ENCODE assay signal across 11 cellular contexts in genomic region chr7:100829150-100829716, GRCh38. TPM values are rescaled to one million over a fixed set of nuclear protein-coding genes. Genes with fewer than 3 reads are reported as not detected.
A peak's percentile ranks its signal among the peaks of the same experiment; 100 is the strongest.
DNase-seq lines count a peak whose midpoint lies in the region; ATAC-seq, FAIRE-seq and TF ChIP-seq lines count a peak whose summit lies in the region.
"Had no signal": no experiment of that assay in that cellular context is flagged by ENCODE, and none has a peak within 500 bp of the region (broad histone marks: within the 10 kb centered on the region; RNA-seq: fewer than 3 reads in every experiment).

No MANE protein-coding gene starts in this region.

- no peaks in the 10 kb centered on the region for H3K27me3 ChIP-seq in astrocyte (ENCODE audit: insufficient read depth, low read length)

- TF ChIP-seq CTCF in astrocyte (IDR thresholded peaks at IDR 0.05; ENCODE audit: insufficient read depth, low read depth, low read length): no peak
- TF ChIP-seq CTCF in type B pancreatic cell (conservative IDR thresholded peaks at IDR 0.05): no peak

- H4K20me1 ChIP-seq in astrocyte (ENCODE audit: insufficient read depth, low read length): peaks cover 25% of the 10 kb centered on the region

- peaks cover 35% of the 10 kb centered on the region for H3K79me2 ChIP-seq in astrocyte (ENCODE audit: insufficient read depth, low read length)

- no peak overlapping the region for H3K27ac ChIP-seq in astrocyte (ENCODE audit: low read depth, low read length)
- H3K27ac ChIP-seq: PC-9 had no signal

- no peaks in the 10 kb centered on the region for H3K27me3 Mint-ChIP-seq in astrocyte (ENCODE audit: low read depth, unreplicated experiment)
- no peaks in the 10 kb centered on the region for H3K27me3 Mint-ChIP-seq in type B pancreatic cell

- H2AFZ ChIP-seq in astrocyte (ENCODE audit: low read depth, low read length): no peak overlapping the region
- H2AFZ ChIP-seq: PC-9 had no signal

- H3K4me1 Mint-ChIP-seq in astrocyte (ENCODE audit: low read depth, unreplicated experiment): peaks cover 8% of the 10 kb centered on the region
- H3K4me1 Mint-ChIP-seq in type B pancreatic cell (ENCODE audit: unreplicated experiment): peaks cover 17% of the 10 kb centered on the region

- ATAC-seq in HG03521 (IDR thresholded peaks at IDR 0.05; ENCODE audit: unreplicated experiment): no peak
- ATAC-seq: effector memory CD8-positive, alpha-beta T cell; left colon had no signal

- no peaks in the 10 kb centered on the region for H3K9me3 ChIP-seq in astrocyte (ENCODE audit: insufficient read depth, low read depth, low read length)

- no peak overlapping the region for H3K9ac ChIP-seq in astrocyte (ENCODE audit: low read length)

- FAIRE-seq in astrocyte (lab: Jason Lieb, UNC): no peak

- H3K27ac Mint-ChIP-seq in astrocyte (ENCODE audit: unreplicated experiment) (no peak overlapping the region), type B pancreatic cell (no peak overlapping the region)
- H3K27ac Mint-ChIP-seq: activated naive CD4-positive, alpha-beta T cell treated with anti-CD3 and anti-CD28 coated beads, Interleukin-2, amount 10 ng/mL, durations not matched to agents 7 days and 5 days; effector memory CD8-positive, alpha-beta T cell had no signal

- peaks cover under 1% of the 10 kb centered on the region for H3K9me3 Mint-ChIP-seq in astrocyte (ENCODE audit: unreplicated experiment)
- no peaks in the 10 kb centered on the region for H3K9me3 Mint-ChIP-seq in type B pancreatic cell
- H3K9me3 Mint-ChIP-seq: activated naive CD4-positive, alpha-beta T cell treated with anti-CD3 and anti-CD28 coated beads, Interleukin-2, amount 10 ng/mL, durations not matched to agents 7 days and 5 days; effector memory CD8-positive, alpha-beta T cell had no signal

- no peak overlapping the region for H3K4me3 ChIP-seq in astrocyte (ENCODE audit: insufficient read depth, low read depth, low read length)
- H3K4me3 ChIP-seq: PC-9 had no signal

- H3K36me3 ChIP-seq in astrocyte (ENCODE audit: insufficient read depth, low read length): no peaks in the 10 kb centered on the region

- H3K4me2 ChIP-seq in astrocyte (ENCODE audit: low read length): no peak overlapping the region
- H3K4me2 ChIP-seq: PC-9 had no signal

- peaks cover 4% of the 10 kb centered on the region for H3K36me3 Mint-ChIP-seq in astrocyte (ENCODE audit: low read depth, unreplicated experiment)
- peaks cover 8% of the 10 kb centered on the region for H3K36me3 Mint-ChIP-seq in type B pancreatic cell

- no peak for DNase-seq in astrocyte (ENCODE audit: low read depth)
- DNase-seq in left kidney (ENCODE audit: low read depth, low spot score): peak; percentile 29
- DNase-seq in type B pancreatic cell (ENCODE audit: extremely low spot score, unreplicated experiment): no peak
- no peak for DNase-seq in stimulated activated CD8-positive, alpha-beta memory T cell treated with anti-CD3 and anti-CD28 coated beads, Interleukin-4, amount 100 ng/mL, for 48 hours
- DNase-seq: activated CD4-positive, CD25-positive, alpha-beta regulatory T cell treated with anti-CD3 and anti-CD28 coated beads, Interleukin-2, amount 50 U/mL, for 72 hours; activated naive CD4-positive, alpha-beta T cell treated with anti-CD3 and anti-CD28 coated beads, Interleukin-2, amount 10 ng/mL, durations not matched to agents 7 days and 5 days; effector memory CD8-positive, alpha-beta T cell; NCI-H146; PC-9 had no signal

- H3K4me3 Mint-ChIP-seq in astrocyte (ENCODE audit: unreplicated experiment): peak overlapping the region; percentile 95
- peak overlapping the region; percentile 77 for H3K4me3 Mint-ChIP-seq in type B pancreatic cell
- H3K4me3 Mint-ChIP-seq: activated naive CD4-positive, alpha-beta T cell treated with anti-CD3 and anti-CD28 coated beads, Interleukin-2, amount 10 ng/mL, durations not matched to agents 7 days and 5 days had no signal

- H3K4me1 ChIP-seq in astrocyte (ENCODE audit: insufficient read depth, low read length): peaks cover 17% of the 10 kb centered on the region

RNA-seq across cellular contexts. Expression of gene EPHB4, which starts 1.9 kb away (rescaled TPM):
- total RNA-seq in astrocyte: 62.4 and 73.6 TPM in 2 replicates
- total RNA-seq in type B pancreatic cell (ENCODE audit: low replicate concordance): 69.3 and 78.4 TPM in 2 replicates

RNA-seq across cellular contexts. Expression of gene SLC12A9, which starts 23.3 kb away (rescaled TPM):
- 26.7 and 30.5 TPM in 2 replicates for total RNA-seq in astrocyte
- 31.4 and 37.1 TPM in 2 replicates for total RNA-seq in type B pancreatic cell (ENCODE audit: low replicate concordance)

RNA-seq across cellular contexts. Expression of gene TRIP6, which starts 38.0 kb away (rescaled TPM):
- total RNA-seq in astrocyte: 86.9 and 99.9 TPM in 2 replicates
- 78.9 and 84.7 TPM in 2 replicates for total RNA-seq in type B pancreatic cell (ENCODE audit: low replicate concordance)

RNA-seq across cellular contexts. Expression of gene SRRT, which starts 45.7 kb away (rescaled TPM):
- 112 and 118 TPM in 2 replicates for total RNA-seq in astrocyte
- 168 and 239 TPM in 2 replicates for total RNA-seq in type B pancreatic cell (ENCODE audit: low replicate concordance)
